16 cellular contexts compared by ENCODE assay signal in genomic region chr4:68656445-68656973, GRCh38. TPM values are rescaled to one million over a fixed set of nuclear protein-coding genes. Genes with fewer than 3 reads are reported as not detected.
DNase-seq lines count a peak whose midpoint lies in the region; ATAC-seq and TF ChIP-seq lines count a peak whose summit lies in the region.
"Not testable (repeated sequence)": the region's sequence is repeated elsewhere in the genome, so short reads cannot be mapped to it uniquely, and the experiment has no call there.
"Had no signal": no experiment of that assay in that cellular context is flagged by ENCODE, and none has a peak within 500 bp of the region (broad histone marks: within the 10 kb centered on the region; RNA-seq: fewer than 3 reads in every experiment).

No MANE protein-coding gene starts in this region.

- not testable (repeated sequence) for H3K9me3 ChIP-seq in Caco-2, colonic mucosa

- CTCF ChIA-PET in Caco-2 (lab: Charles Lee) = not testable (repeated sequence)

- H3K4me1 ChIP-seq in Caco-2 = peaks cover 28% of the 10 kb centered on the region
- H3K4me1 ChIP-seq in KMS-11 (ENCODE audit: low read depth, poor library complexity, severe bottlenecking) = peaks cover 20% of the 10 kb centered on the region
- not testable (repeated sequence) for H3K4me1 ChIP-seq in colonic mucosa

- POLR2A ChIA-PET in Caco-2 (lab: Charles Lee) = not testable (repeated sequence)

- peak overlapping the region; percentile 28; the same call in 1 of the 2 replicates for H2AFZ ChIP-seq in KMS-11 (ENCODE audit: low read depth)

- H3K27ac ChIP-seq in KMS-11 = peak overlapping the region; percentile 25; the same call in 1 of the 2 replicates
- peak overlapping the region; percentile 58 for H3K27ac ChIP-seq in colonic mucosa

- H3K36me3 ChIP-seq in Caco-2 (ENCODE audit: control insufficient read depth, insufficient read depth, low read length); KMS-11 (ENCODE audit: insufficient read depth); colonic mucosa: not testable (repeated sequence)

- peak overlapping the region; percentile 54 for H3K4me3 Mint-ChIP-seq in Caco-2 (ENCODE audit: unreplicated experiment)
- H3K4me3 Mint-ChIP-seq in mesothelial cell of epicardium = not testable (repeated sequence)

- peak; percentile 61 for ATAC-seq in GM19023 (IDR thresholded peaks at IDR 0.05; ENCODE audit: unreplicated experiment)
- ATAC-seq in GM21515 (IDR thresholded peaks at IDR 0.05; ENCODE audit: unreplicated experiment) = peak; percentile 68
- ATAC-seq in HG02840 (IDR thresholded peaks at IDR 0.05; ENCODE audit: low FRiP score, unreplicated experiment) = peak; percentile 52
- peak; percentile 60 for ATAC-seq in HG03159 (IDR thresholded peaks at IDR 0.05; ENCODE audit: unreplicated experiment)

- not testable (repeated sequence) for BruUV-seq in Caco-2 (replicated peaks; lab: Mats Ljungman, UMichigan)

- H3K79me2 ChIP-seq in KMS-11 (ENCODE audit: insufficient read depth, low read depth) = not testable (repeated sequence)

- TF ChIP-seq CTCF in Caco-2 (IDR thresholded peaks at IDR 0.05; ENCODE audit: insufficient read depth in 1 of 2, low read depth in 1 of 2, low read length in 1 of 2, severe bottlenecking in 1 of 2, unreplicated experiment in 1 of 2); KMS-11 (conservative IDR thresholded peaks at IDR 0.05; ENCODE audit: low read depth, low read length); colonic mucosa (IDR thresholded peaks at IDR 0.05); mesothelial cell of epicardium (IDR thresholded peaks at IDR 0.05; ENCODE audit: unreplicated experiment): not testable (repeated sequence)

- H3K4me3 ChIP-seq in Caco-2 (ENCODE audit: low read depth, low read length); KMS-11 (IDR thresholded peaks at IDR 0.05; ENCODE audit: insufficient read depth, low read depth, low read length); colonic mucosa: not testable (repeated sequence)

- H3K9me3 Mint-ChIP-seq in Caco-2 (ENCODE audit: unreplicated experiment); mesothelial cell of epicardium: not testable (repeated sequence)

- not testable (repeated sequence) for H3K27me3 Mint-ChIP-seq in Caco-2 (ENCODE audit: insufficient read depth, unreplicated experiment); mesothelial cell of epicardium (ENCODE audit: low read depth)

- not testable (repeated sequence) for H3K27me3 ChIP-seq in Caco-2 (replicated peaks; ENCODE audit: control insufficient read depth, insufficient read depth, low read length); KMS-11 (ENCODE audit: insufficient read depth, low read depth); colonic mucosa

- H3K27ac Mint-ChIP-seq in Caco-2 (ENCODE audit: unreplicated experiment) = peak overlapping the region; percentile 39
- peak overlapping the region; percentile 82 for H3K27ac Mint-ChIP-seq in mesothelial cell of epicardium

- not testable (repeated sequence) for H3K9ac ChIP-seq in KMS-11
- peak overlapping the region in 1 of 2 donors; percentile 24 for H3K9ac ChIP-seq in colonic mucosa (ENCODE audit: low read depth in 2 of 2, low read length in 2 of 2)

- intact Hi-C loops in Caco-2 (cut with micrococcal nuclease; ENCODE audit: unreplicated experiment) = loop anchor here (5.0 to 10.0 kb wide), 3 partner anchors 206 to 382 kb away; no protein-coding TSS in a partner anchor
- intact Hi-C loops in colonic mucosa (cut with DNase I) = not testable (repeated sequence)

- H4K20me1 ChIP-seq in KMS-11 (ENCODE audit: insufficient read depth) = not testable (repeated sequence)

- DNase-seq in Caco-2 = peak in 1 of 2 experiments; percentile 12
- not testable (repeated sequence) for DNase-seq in colonic mucosa; mesothelial cell of epicardium (ENCODE audit: low spot score in 2 of 2, unreplicated experiment in 2 of 2)

- not testable (repeated sequence) for H3K36me3 Mint-ChIP-seq in Caco-2 (ENCODE audit: insufficient read depth, unreplicated experiment); mesothelial cell of epicardium

- H3K4me2 ChIP-seq in KMS-11 = peak overlapping the region; percentile 3; the same call in 1 of the 2 replicates

- peaks cover 17% of the 10 kb centered on the region for H3K4me1 Mint-ChIP-seq in Caco-2 (ENCODE audit: low read depth, unreplicated experiment)
- peaks cover 28% of the 10 kb centered on the region for H3K4me1 Mint-ChIP-seq in mesothelial cell of epicardium

RNA-seq across cellular contexts. Expression of gene UGT2B15, which starts 13.9 kb away (rescaled TPM):
- total RNA-seq in Caco-2 (2022) (0.32 and 0.42 TPM in 2 replicates), colonic mucosa (10 to 100 TPM; 50.8 to 69.8 TPM), mesothelial cell of epicardium (0.11 TPM in 1 of 3 replicates, not detected in the others)
- total RNA-seq: A673; activated CD8-positive, alpha-beta T cell treated with anti-CD3 and anti-CD28 coated beads, Interleukin-2, amount 10 ng/mL, durations not matched to agents 7 days and 5 days; activated T-helper 17 cell treated with anti-CD3 and anti-CD28 coated beads, Interleukin-2, amount 50 U/mL, for 72 hours; CD4-positive, CD25-positive, alpha-beta regulatory T cell; cerebellum; mononuclear cell; RPMI7951; vagina had no signal

Comparison
In these comparisons a context has a peak if more than half of its experiments do, and no peak if none do; other contexts are left out.
1. RNA of gene UGT2B15, which starts 13.9 kb away (total RNA-seq): 50.8 to 69.8 TPM in colonic mucosa; 0.32 to 0.42 TPM in Caco-2 and 0.11 TPM in mesothelial cell of epicardium; every median in the first group is over 10 times any median in the second.
2. Peak in every context shown above with its lines, with median percentiles within 50 percentile points of each other: ATAC-seq.